Comparison of ENCODE assay signal across 14 cellular contexts in the genomic region with DNA sequence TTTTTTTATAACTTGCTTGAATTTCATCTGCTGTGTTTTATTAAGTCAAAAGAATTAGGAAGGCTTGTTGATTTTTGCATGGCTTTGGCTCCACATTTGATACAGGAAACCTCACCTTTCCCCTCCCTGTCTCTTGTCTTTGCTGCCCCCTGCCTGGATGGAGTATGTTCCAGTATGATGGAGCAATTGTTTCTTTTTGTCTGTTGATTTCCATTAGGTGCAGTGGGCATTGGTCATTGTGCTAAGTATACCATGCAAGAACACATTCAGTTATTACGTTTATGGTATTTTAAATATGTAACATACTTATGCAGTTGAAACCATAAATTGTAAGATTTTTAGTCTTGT. TPM values are rescaled to one million over a fixed set of nuclear protein-coding genes. Genes with fewer than 3 reads are reported as not detected.
DNase-seq lines count a peak whose midpoint lies in the region; ATAC-seq, FAIRE-seq and TF ChIP-seq lines count a peak whose summit lies in the region.
"Had no signal": no experiment of that assay in that cellular context is flagged by ENCODE, and none has a peak within 500 bp of the region (broad histone marks: within the 10 kb centered on the region; RNA-seq: fewer than 3 reads in every experiment).

No MANE protein-coding gene starts in this region.

- peak in 1 of 2 experiments; percentile 47; a peak in 2 of 5 replicates for TF ChIP-seq RAD21 in A549 (conservative IDR thresholded peaks at IDR 0.05 in 1 of 2, IDR thresholded peaks at IDR 0.05 in 1 of 2)

- peak; percentile 76 to 78; a peak in 5 of 6 replicates for ATAC-seq in A549
- ATAC-seq in GM19351 (IDR thresholded peaks at IDR 0.05; ENCODE audit: unreplicated experiment), result no peak

- no peak overlapping the region for H3K4me2 ChIP-seq in A549

- DNase-seq in A549 (ENCODE audit: low read depth in 1 of 2, low spot score in 1 of 2), result peak in 1 of 2 experiments; percentile 30
- DNase-seq in ELR (ENCODE audit: low read depth), result peak; percentile 29
- peak; percentile 64 for DNase-seq in NCI-H748 treated with DMSO at 0.1 percent for 48 hours (lab: John Stamatoyannopoulos, UW)
- DNase-seq in dermis blood vessel endothelial cell, result peak; percentile 59
- no peak for DNase-seq in RKO (ENCODE audit: low spot score)
- DNase-seq in activated CD8-positive, alpha-beta memory T cell treated with anti-CD3 and anti-CD28 coated beads, Interleukin-2, amount 50 U/mL, for 48 hours, result no peak
- DNase-seq in GOT3 (lab: John Stamatoyannopoulos, UW), result no peak
- DNase-seq: activated naive CD4-positive, alpha-beta T cell treated with Interleukin-2 at 50 U/mL for 16 hours; H9; stomach; T1000 had no signal

- TF ChIP-seq EP300 in A549 (IDR thresholded peaks at IDR 0.05), result no peak

- no peaks in the 10 kb centered on the region for H3K4me1 ChIP-seq in A549
- H3K4me1 ChIP-seq: breast epithelium had no signal

- no peak overlapping the region for H3K27ac ChIP-seq in A549
- H3K27ac ChIP-seq: breast epithelium had no signal

- no peak overlapping the region for H3K4me3 ChIP-seq in A549
- H3K4me3 ChIP-seq: breast epithelium, lung, stomach had no signal

- no peak for FAIRE-seq in A549 (lab: Jason Lieb, UNC)

- TF ChIP-seq POLR2A in A549 (IDR thresholded peaks at IDR 0.05; ENCODE audit: low read length), result no peak

- 70% methylated on average over 1 of the region's 1 CpG for WGBS in A549 (ENCODE audit: missing lambda C conversion rate)

- POLR2A ChIA-PET in A549 (lab: Yijun Ruan, JAX), result interaction anchor here (1.2 kb wide), 1 partner anchor 140 kb away, joined by 3 read pairs; no protein-coding TSS in a partner anchor

- no peak for TF ChIP-seq CTCF in A549 (IDR thresholded peaks at IDR 0.05)

- no peaks in the 10 kb centered on the region for H3K9me3 ChIP-seq in A549
- H3K9me3 ChIP-seq: breast epithelium, stomach had no signal

- CTCF ChIA-PET in A549 (lab: Yijun Ruan, JAX), result interaction anchor here (0.6 to 11.9 kb wide), 37 partner anchors 9 to 238 kb away, joined by 3 to 237 read pairs (median 6); partner anchors contain the start of genes FXN and TJP2

TF ChIP-seq in A549, 52 proteins besides CTCF, POLR2A, EP300 and RAD21:
- TF ChIP-seq HDAC2 (IDR thresholded peaks at IDR 0.05), result no peak

RNA-seq across cellular contexts. Expression of gene TJP2, which starts 19.6 kb away (rescaled TPM):
- polyA plus RNA-seq in A549 (2011; rRNA removed) (3.6 and 4.4 TPM in 2 replicates), A549 (2017; fragmentation: RNase III; extraction: RNeasy Plus Mini Kit Qiagen cat#74134 plus additional on column Dnase treatment) (1.7 to 2.1 TPM (median 2.1 TPM) in 3 replicates)
- 1.2 and 1.6 TPM in 2 replicates for polyA plus RNA-seq in A549 (2012; cell fraction: cytosol; rRNA removed)
- polyA plus RNA-seq in A549 (2012; cell fraction: nucleus; rRNA removed), result 3.9 and 5.0 TPM in 2 replicates
- polyA minus RNA-seq in A549 (2011; rRNA and poly(A)+ RNA removed), result 1.9 and 3.3 TPM in 2 replicates
- total RNA-seq in dermis blood vessel endothelial cell, result 106 and 177 TPM in 2 replicates

Comparison
In these comparisons a context has a peak if more than half of its experiments do, and no peak if none do; other contexts are left out.
1. DNase-seq: peak in ELR (single experiment), NCI-H748 treated with DMSO at 0.1 percent for 48 hours (single experiment) and dermis blood vessel endothelial cell (single experiment); none in RKO (single experiment), activated CD8-positive, alpha-beta memory T cell treated with anti-CD3 and anti-CD28 coated beads, Interleukin-2, amount 50 U/mL, for 48 hours (single experiment) and GOT3 (single experiment).